8 cellular contexts compared by ENCODE assay signal in genomic region chr6:170553686-170554085, GRCh38. TPM values are rescaled to one million over a fixed set of nuclear protein-coding genes. Genes with fewer than 3 reads are reported as not detected.
DNase-seq lines count a peak whose midpoint lies in the region; ATAC-seq and TF ChIP-seq lines count a peak whose summit lies in the region.

No MANE protein-coding gene starts in this region.

- TF ChIP-seq CTCF in right lobe of liver (IDR thresholded peaks at IDR 0.05) (no peak), thyroid gland (IDR thresholded peaks at IDR 0.05) (no peak)

- ATAC-seq in HG02798 (IDR thresholded peaks at IDR 0.05; ENCODE audit: poor library complexity, unreplicated experiment) (peak; percentile 32), right lobe of liver (peak; percentile 43 to 59 (median 48))
- peak; percentile 75 for ATAC-seq in central memory CD8-positive, alpha-beta T cell (replicated peaks; ENCODE audit: extremely low read depth, poor library complexity, severe bottlenecking)

- H3K27me3 ChIP-seq in right lobe of liver: no peaks in the 10 kb centered on the region
- H3K27me3 ChIP-seq in thyroid gland: no peaks in the 10 kb centered on the region

- H3K27me3 Mint-ChIP-seq in central memory CD8-positive, alpha-beta T cell: no peaks in the 10 kb centered on the region

- H3K4me3 Mint-ChIP-seq in central memory CD8-positive, alpha-beta T cell: no peak overlapping the region

- peak; percentile 2 for DNase-seq in stimulated activated CD8-positive, alpha-beta memory T cell treated with anti-CD3 and anti-CD28 coated beads, Interleukin-12 subunit alpha, Interleukin-12 subunit beta, amount 100 ng/mL, for 1 hour (ENCODE audit: low read depth)
- no peak for DNase-seq in stimulated activated CD8-positive, alpha-beta memory T cell treated with anti-CD3 and anti-CD28 coated beads, Interleukin-4, amount 100 ng/mL, for 48 hours
- DNase-seq in NCI-H526 treated with DMSO at 0.1 percent for 48 hours (lab: John Stamatoyannopoulos, UW): peak; percentile 83
- DNase-seq in central memory CD8-positive, alpha-beta T cell (ENCODE audit: low spot score in 2 of 2): no peak
- no peak for DNase-seq in right lobe of liver
- no peak for DNase-seq in thyroid gland
- no peak for DNase-seq in stimulated activated CD4-positive, alpha-beta T cell treated with anti-CD3 and anti-CD28 coated beads, Interleukin-12 subunit alpha, Interleukin-12 subunit beta, amount 100 ng/mL, for 4 hours

- H3K36me3 ChIP-seq in right lobe of liver (peaks cover 0 to 15% (median under 1%) of the 10 kb centered on the region in 4 donors), thyroid gland (peaks cover 0 to under 1% of the 10 kb centered on the region in 2 donors)

- peaks cover 25% of the 10 kb centered on the region for H3K36me3 Mint-ChIP-seq in central memory CD8-positive, alpha-beta T cell (ENCODE audit: insufficient read depth)

- no peak for TF ChIP-seq POLR2A in right lobe of liver (IDR thresholded peaks at IDR 0.05)
- no peak for TF ChIP-seq POLR2A in thyroid gland (IDR thresholded peaks at IDR 0.05)

- peak overlapping the region; percentile 84 to 96 (median 93) for H3K27ac ChIP-seq in right lobe of liver
- peak overlapping the region; percentile 77 to 91 (median 83) for H3K27ac ChIP-seq in thyroid gland

- under 1% methylated on average over 12 of the region's 12 CpGs for WGBS in right lobe of liver (ENCODE audit: insufficient coverage, low coverage, low lambda C conversion rate, missing lambda C conversion rate)
- WGBS in thyroid gland, 2 donors: 0 to 1% methylated on average over 12 of the region's 12 CpGs

- intact Hi-C loops in right lobe of liver (cut with DNase I): no loop called here
- intact Hi-C loops in thyroid gland (cut with DNase I): no loop called here

- H3K9me3 Mint-ChIP-seq in central memory CD8-positive, alpha-beta T cell: no peaks in the 10 kb centered on the region

- H3K27ac Mint-ChIP-seq in central memory CD8-positive, alpha-beta T cell (ENCODE audit: low read depth): no peak overlapping the region

- H3K4me3 ChIP-seq in right lobe of liver: peak overlapping the region; percentile 91 to 95 (median 93)
- H3K4me3 ChIP-seq in thyroid gland (replicated peaks in 1 of 3): peak overlapping the region; percentile 64 to 81 (median 79)

- H3K9me3 ChIP-seq in right lobe of liver (no peaks in the 10 kb centered on the region), thyroid gland (no peaks in the 10 kb centered on the region)

- H3K4me1 ChIP-seq in right lobe of liver (peaks cover 0 to 43% (median 11%) of the 10 kb centered on the region in 4 donors), thyroid gland (peaks cover 23 to 29% of the 10 kb centered on the region in 2 donors)

- peaks cover 42% of the 10 kb centered on the region for H3K4me1 Mint-ChIP-seq in central memory CD8-positive, alpha-beta T cell

RNA-seq across cellular contexts. Expression of gene TBP, which starts 0.5 kb away (rescaled TPM):
- total RNA-seq in right lobe of liver: 1 to 10 TPM; 5.3 to 9.1 (median 5.9) TPM
- total RNA-seq in thyroid gland: 10 to 100 TPM; 16.4 to 23.0 (median 19.1) TPM

RNA-seq across cellular contexts. Expression of gene PSMB1, which starts 0.6 kb away (rescaled TPM):
- total RNA-seq in right lobe of liver (100 to 1,000 TPM in 5 of 6 experiments, 10 to 100 TPM in 1; 90.3 to 164 (median 111) TPM), thyroid gland (100 to 1,000 TPM; 227 to 320 (median 275) TPM)

RNA-seq across cellular contexts. Expression of gene PDCD2, which starts 30.8 kb away (rescaled TPM):
- 10 to 100 TPM; 22.3 to 57.8 (median 24.0) TPM for total RNA-seq in right lobe of liver
- total RNA-seq in thyroid gland: 100 to 1,000 TPM in 1 of 4 donors, 10 to 100 TPM in 3; 53.6 to 105 (median 82.9) TPM

Comparison
In these comparisons a context has a peak if more than half of its experiments do, and no peak if none do; other contexts are left out.
1. DNase-seq: peak in stimulated activated CD8-positive, alpha-beta memory T cell treated with anti-CD3 and anti-CD28 coated beads, Interleukin-12 subunit alpha, Interleukin-12 subunit beta, amount 100 ng/mL, for 1 hour (single experiment) and NCI-H526 treated with DMSO at 0.1 percent for 48 hours (single experiment); none in stimulated activated CD8-positive, alpha-beta memory T cell treated with anti-CD3 and anti-CD28 coated beads, Interleukin-4, amount 100 ng/mL, for 48 hours (single experiment), central memory CD8-positive, alpha-beta T cell (0 of 2), right lobe of liver (0 of 3), thyroid gland (0 of 2) and stimulated activated CD4-positive, alpha-beta T cell treated with anti-CD3 and anti-CD28 coated beads, Interleukin-12 subunit alpha, Interleukin-12 subunit beta, amount 100 ng/mL, for 4 hours (single experiment).
2. Peak in every context shown above with its lines, with median percentiles within 50 percentile points of each other: ATAC-seq.